ENCODE assay signal across 13 cellular contexts in the genomic region with DNA sequence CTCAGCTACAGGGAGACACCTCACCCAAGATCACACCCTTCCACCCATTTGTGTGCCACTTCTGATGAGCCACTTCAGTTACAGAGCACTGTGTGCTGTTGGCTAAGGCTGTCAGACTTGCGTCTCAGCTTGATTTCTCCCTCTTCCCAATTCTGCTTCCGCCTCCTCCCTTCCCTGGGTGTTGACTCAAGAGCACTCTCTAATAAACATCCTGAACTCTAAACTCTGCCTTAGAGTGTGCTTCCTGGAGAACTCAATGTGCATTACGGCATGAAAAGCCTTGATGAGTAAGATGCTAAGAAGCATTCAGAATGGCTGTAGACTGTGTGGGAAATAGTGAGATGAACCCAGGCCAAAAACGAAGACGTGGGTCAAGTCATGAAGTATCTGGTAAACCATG. TPM values are rescaled to one million over a fixed set of nuclear protein-coding genes. Genes with fewer than 3 reads are reported as not detected.
DNase-seq lines count a peak whose midpoint lies in the region; ATAC-seq, FAIRE-seq and TF ChIP-seq lines count a peak whose summit lies in the region.
"Had no signal": no experiment of that assay in that cellular context is flagged by ENCODE, and none has a peak within 500 bp of the region (broad histone marks: within the 10 kb centered on the region; RNA-seq: fewer than 3 reads in every experiment).

No MANE protein-coding gene starts in this region.

- no peak for FAIRE-seq in kidney (lab: Jason Lieb, UNC)

- no peaks in the 10 kb centered on the region for H3K4me1 ChIP-seq in kidney (ENCODE audit: control insufficient read depth in 1 of 2, insufficient read depth in 1 of 2, low read depth in 1 of 2, low read length in 2 of 2)
- H3K4me1 ChIP-seq: vagina had no signal

- H3K4me3 ChIP-seq in kidney (ENCODE audit: low read length in 2 of 2), result no peak overlapping the region
- H3K4me3 ChIP-seq: vagina had no signal

- H3K27me3 Mint-ChIP-seq in activated T-cell treated with anti-CD3 and anti-CD28 coated beads, Interleukin-2, amount 50 U/mL, for 72 hours (ENCODE audit: low read depth), result no peaks in the 10 kb centered on the region
- H3K27me3 Mint-ChIP-seq in activated naive CD8-positive, alpha-beta T cell treated with anti-CD3 and anti-CD28 coated beads, Interleukin-2, amount 10 ng/mL, durations not matched to agents 7 days and 5 days, result no peaks in the 10 kb centered on the region

- H3K27ac ChIP-seq in kidney (ENCODE audit: low read depth in 2 of 2, low read length in 2 of 2), result no peak overlapping the region
- H3K27ac ChIP-seq: vagina had no signal

- POLR2A ChIA-PET in activated naive CD8-positive, alpha-beta T cell treated with anti-CD3 and anti-CD28 coated beads, Interleukin-2, amount 10 ng/mL, durations not matched to agents 7 days and 5 days (lab: Charles Lee), result no interaction called here

- no peak for TF ChIP-seq CTCF in kidney (IDR thresholded peaks at IDR 0.05; ENCODE audit: borderline replicate concordance, extremely low read depth, insufficient read depth)

- peaks cover 2 to 3% of the 10 kb centered on the region in 2 donors for H3K9me3 Mint-ChIP-seq in activated T-cell treated with anti-CD3 and anti-CD28 coated beads, Interleukin-2, amount 50 U/mL, for 72 hours
- peaks cover 3% of the 10 kb centered on the region for H3K9me3 Mint-ChIP-seq in activated naive CD8-positive, alpha-beta T cell treated with anti-CD3 and anti-CD28 coated beads, Interleukin-2, amount 10 ng/mL, durations not matched to agents 7 days and 5 days
- H3K9me3 Mint-ChIP-seq in stimulated activated effector memory CD8-positive, alpha-beta T cell treated with anti-CD3 and anti-CD28 coated beads, Interleukin-12 subunit alpha, Interleukin-12 subunit beta, amount 100 ng/mL, for 72 hours, result peaks cover 2% of the 10 kb centered on the region

- H3K36me3 Mint-ChIP-seq in activated T-cell treated with anti-CD3 and anti-CD28 coated beads, Interleukin-2, amount 50 U/mL, for 72 hours (ENCODE audit: insufficient read depth in 2 of 2), result peaks cover 2 to 7% of the 10 kb centered on the region in 2 donors
- peaks cover 16% of the 10 kb centered on the region for H3K36me3 Mint-ChIP-seq in activated naive CD8-positive, alpha-beta T cell treated with anti-CD3 and anti-CD28 coated beads, Interleukin-2, amount 10 ng/mL, durations not matched to agents 7 days and 5 days
- H3K36me3 Mint-ChIP-seq in stimulated activated effector memory CD8-positive, alpha-beta T cell treated with anti-CD3 and anti-CD28 coated beads, Interleukin-12 subunit alpha, Interleukin-12 subunit beta, amount 100 ng/mL, for 72 hours, result peaks cover 15% of the 10 kb centered on the region

- peak overlapping the region; percentile 55 for H3K27ac Mint-ChIP-seq in activated T-cell treated with anti-CD3 and anti-CD28 coated beads, Interleukin-2, amount 50 U/mL, for 72 hours
- H3K27ac Mint-ChIP-seq in activated naive CD8-positive, alpha-beta T cell treated with anti-CD3 and anti-CD28 coated beads, Interleukin-2, amount 10 ng/mL, durations not matched to agents 7 days and 5 days, result peak overlapping the region; percentile 8
- peak overlapping the region; percentile 5 for H3K27ac Mint-ChIP-seq in stimulated activated effector memory CD8-positive, alpha-beta T cell treated with anti-CD3 and anti-CD28 coated beads, Interleukin-12 subunit alpha, Interleukin-12 subunit beta, amount 100 ng/mL, for 72 hours

- intact Hi-C loops in left ventricle myocardium superior (cut with micrococcal nuclease), result no loop called here
- intact Hi-C loops in kidney (cut with DNase I), result no loop called here

- ATAC-seq in activated T-cell treated with anti-CD3 and anti-CD28 coated beads, Interleukin-2, amount 50 U/mL, for 72 hours (replicated peaks in 1 of 2), result no peak
- ATAC-seq in activated naive CD8-positive, alpha-beta T cell treated with anti-CD3 and anti-CD28 coated beads, Interleukin-2, amount 10 ng/mL, durations not matched to agents 7 days and 5 days (ENCODE audit: low read depth), result no peak
- ATAC-seq in left ventricle myocardium superior, result peak; percentile 85
- ATAC-seq in stimulated activated effector memory CD8-positive, alpha-beta T cell treated with anti-CD3 and anti-CD28 coated beads, Interleukin-12 subunit alpha, Interleukin-12 subunit beta, amount 100 ng/mL, for 72 hours, result no peak
- no peak for ATAC-seq in HG02884 (IDR thresholded peaks at IDR 0.05; ENCODE audit: unreplicated experiment)

- DNase-seq in activated T-cell treated with anti-CD3 and anti-CD28 coated beads, Interleukin-2, amount 50 U/mL, for 72 hours, result no peak
- DNase-seq in activated T-cell treated with anti-CD3 and anti-CD28 coated beads, Interleukin-2, amount 50 U/mL, for 48 hours, result no peak
- DNase-seq in activated naive CD8-positive, alpha-beta T cell treated with anti-CD3 and anti-CD28 coated beads, Interleukin-2, amount 10 ng/mL, durations not matched to agents 7 days and 5 days, result no peak
- DNase-seq in left ventricle myocardium superior (no peak), cerebellar cortex (ENCODE audit: low spot score) (no peak), kidney (no peak)
- no peak for DNase-seq in stimulated activated effector memory CD8-positive, alpha-beta T cell treated with anti-CD3 and anti-CD28 coated beads, Interleukin-12 subunit alpha, Interleukin-12 subunit beta, amount 100 ng/mL, for 72 hours (ENCODE audit: low spot score in 2 of 2)
- DNase-seq: activated CD4-positive, alpha-beta T cell treated with anti-CD3 and anti-CD28 coated beads, Interleukin-2, amount 50 U/mL, for 48 hours; DMS153; NCI-H187 treated with DMSO at 0.1 percent for 48 hours; SW 1271 had no signal

- H3K4me3 Mint-ChIP-seq in activated T-cell treated with anti-CD3 and anti-CD28 coated beads, Interleukin-2, amount 50 U/mL, for 72 hours, result peak overlapping the region; percentile 35
- H3K4me3 Mint-ChIP-seq in activated naive CD8-positive, alpha-beta T cell treated with anti-CD3 and anti-CD28 coated beads, Interleukin-2, amount 10 ng/mL, durations not matched to agents 7 days and 5 days, result no peak overlapping the region
- H3K4me3 Mint-ChIP-seq in stimulated activated effector memory CD8-positive, alpha-beta T cell treated with anti-CD3 and anti-CD28 coated beads, Interleukin-12 subunit alpha, Interleukin-12 subunit beta, amount 100 ng/mL, for 72 hours, result no peak overlapping the region

- H3K4me1 Mint-ChIP-seq in activated T-cell treated with anti-CD3 and anti-CD28 coated beads, Interleukin-2, amount 50 U/mL, for 72 hours (ENCODE audit: low read depth), result peaks cover 93% of the 10 kb centered on the region
- peaks cover 46% of the 10 kb centered on the region for H3K4me1 Mint-ChIP-seq in activated naive CD8-positive, alpha-beta T cell treated with anti-CD3 and anti-CD28 coated beads, Interleukin-2, amount 10 ng/mL, durations not matched to agents 7 days and 5 days
- peaks cover 46% of the 10 kb centered on the region for H3K4me1 Mint-ChIP-seq in stimulated activated effector memory CD8-positive, alpha-beta T cell treated with anti-CD3 and anti-CD28 coated beads, Interleukin-12 subunit alpha, Interleukin-12 subunit beta, amount 100 ng/mL, for 72 hours

- H3K9me3 ChIP-seq in kidney (ENCODE audit: control insufficient read depth in 1 of 2, low read length in 2 of 2), result no peaks in the 10 kb centered on the region
- H3K9me3 ChIP-seq: vagina had no signal

- no peaks in the 10 kb centered on the region for H3K36me3 ChIP-seq in kidney (ENCODE audit: control insufficient read depth in 1 of 2, insufficient read depth in 2 of 2, low read length in 2 of 2)
- H3K36me3 ChIP-seq: vagina had no signal

- H3K9ac ChIP-seq in kidney (ENCODE audit: low read length in 2 of 2), result no peak overlapping the region

RNA-seq across cellular contexts. Expression of a gene that starts 54.9 kb away (rescaled TPM):
- 100 to 1,000 TPM; 135 to 157 TPM for total RNA-seq in activated T-cell treated with anti-CD3 and anti-CD28 coated beads, Interleukin-2, amount 50 U/mL, for 72 hours
- total RNA-seq in activated naive CD8-positive, alpha-beta T cell treated with anti-CD3 and anti-CD28 coated beads, Interleukin-2, amount 10 ng/mL, durations not matched to agents 7 days and 5 days, result 100 to 1,000 TPM; 124 to 138 TPM
- 58.1 TPM for total RNA-seq in left ventricle myocardium superior
- 51.6 TPM for total RNA-seq in kidney
- polyA plus RNA-seq in kidney (ENCODE audit: insufficient read depth, low read depth, low replicate concordance), result 14.2 TPM

Comparison
In these comparisons a context has a peak if more than half of its experiments do, and no peak if none do; other contexts are left out.
1. H3K27ac Mint-ChIP-seq: peak in every context shown above with its lines; median percentile 55 in activated T-cell treated with anti-CD3 and anti-CD28 coated beads, Interleukin-2, amount 50 U/mL, for 72 hours; 8 in activated naive CD8-positive, alpha-beta T cell treated with anti-CD3 and anti-CD28 coated beads, Interleukin-2, amount 10 ng/mL, durations not matched to agents 7 days and 5 days; 5 in stimulated activated effector memory CD8-positive, alpha-beta T cell treated with anti-CD3 and anti-CD28 coated beads, Interleukin-12 subunit alpha, Interleukin-12 subunit beta, amount 100 ng/mL, for 72 hours.
2. H3K4me3 Mint-ChIP-seq: peak in activated T-cell treated with anti-CD3 and anti-CD28 coated beads, Interleukin-2, amount 50 U/mL, for 72 hours (2 of 2); none in activated naive CD8-positive, alpha-beta T cell treated with anti-CD3 and anti-CD28 coated beads, Interleukin-2, amount 10 ng/mL, durations not matched to agents 7 days and 5 days (single experiment) and stimulated activated effector memory CD8-positive, alpha-beta T cell treated with anti-CD3 and anti-CD28 coated beads, Interleukin-12 subunit alpha, Interleukin-12 subunit beta, amount 100 ng/mL, for 72 hours (single experiment).